2 cellular contexts compared by ENCODE assay signal in the genomic region with DNA sequence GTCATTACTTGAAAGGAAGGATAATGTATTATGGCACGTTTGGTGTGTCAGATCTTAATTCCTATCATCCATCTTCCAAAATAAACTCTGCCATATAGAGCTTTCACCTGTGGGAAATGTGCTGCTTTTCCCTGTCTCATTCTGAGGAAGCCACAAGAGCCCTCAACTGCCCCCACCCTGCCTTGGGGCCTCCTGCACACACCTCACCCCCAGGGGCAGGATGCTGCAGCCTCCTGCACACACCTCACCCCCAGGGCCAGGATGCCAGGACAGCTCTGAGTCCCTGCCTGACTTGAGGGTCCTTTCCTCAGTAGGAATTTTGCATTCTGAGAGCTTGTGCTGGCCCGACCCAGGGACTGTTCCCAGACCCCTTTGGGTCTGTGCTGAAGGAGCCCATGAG.
TF ChIP-seq lines count a peak whose summit lies in the region.

No MANE protein-coding gene starts in this region.

TF ChIP-seq in SK-N-SH, 30 proteins besides CTCF, POLR2A, EP300 and RAD21 (continued from another document):
- TF ChIP-seq TEAD4 (IDR thresholded peaks at IDR 0.05; ENCODE audit: borderline replicate concordance, insufficient read depth), result no peak
- no peak for TF ChIP-seq GABPA (IDR thresholded peaks at IDR 0.05; ENCODE audit: low read depth)
- TF ChIP-seq RXRA (IDR thresholded peaks at IDR 0.05; ENCODE audit: borderline replicate concordance, low read depth), result no peak
- TF ChIP-seq, protein P1, sequence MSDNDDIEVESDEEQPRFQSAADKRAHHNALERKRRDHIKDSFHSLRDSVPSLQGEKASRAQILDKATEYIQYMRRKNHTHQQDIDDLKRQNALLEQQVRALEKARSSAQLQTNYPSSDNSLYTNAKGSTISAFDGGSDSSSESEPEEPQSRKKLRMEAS (IDR thresholded peaks at IDR 0.05; ENCODE audit: low read depth), result no peak
- no peak for TF ChIP-seq EZH2phosphoT487 (IDR thresholded peaks at IDR 0.05; ENCODE audit: borderline replicate concordance, low read depth)
- no peak for TF ChIP-seq JUND (IDR thresholded peaks at IDR 0.05)
- TF ChIP-seq CHD2 (IDR thresholded peaks at IDR 0.05; ENCODE audit: low read length, partially characterized antibody), result no peak
- TF ChIP-seq MEF2A (IDR thresholded peaks at IDR 0.05; ENCODE audit: borderline replicate concordance, low read depth), result no peak
- no peak for TF ChIP-seq MXI1 (IDR thresholded peaks at IDR 0.05; ENCODE audit: low read depth, low read length)
- no peak for TF ChIP-seq ELF1 (IDR thresholded peaks at IDR 0.05)
- TF ChIP-seq NRF1 (IDR thresholded peaks at IDR 0.05; ENCODE audit: low read depth, low read length), result no peak
- TF ChIP-seq NFIC (IDR thresholded peaks at IDR 0.05; ENCODE audit: borderline replicate concordance), result no peak
- TF ChIP-seq YY1 (IDR thresholded peaks at IDR 0.05; ENCODE audit: low read depth), result no peak
- TF ChIP-seq ZBTB33 (IDR thresholded peaks at IDR 0.05; ENCODE audit: borderline replicate concordance, low read depth), result no peak
- TF ChIP-seq TAF1 (IDR thresholded peaks at IDR 0.05; ENCODE audit: borderline replicate concordance, low read depth, low read length), result no peak

TF ChIP-seq in SK-N-SH treated with all-trans-retinoic acid at 6 μM for 48 hours, 23 proteins besides CTCF, POLR2A, EP300 and RAD21 (continued from another document):
- TF ChIP-seq POU6F1 (CRISPR knock-in tag; IDR thresholded peaks at IDR 0.05; ENCODE audit: borderline replicate concordance, low read depth), result no peak
- TF ChIP-seq ZFP3 (CRISPR knock-in tag; IDR thresholded peaks at IDR 0.05), result no peak
- no peak for TF ChIP-seq CSDC2 (CRISPR knock-in tag; IDR thresholded peaks at IDR 0.05)
- TF ChIP-seq GLIS3 (CRISPR knock-in tag; IDR thresholded peaks at IDR 0.05), result no peak
- TF ChIP-seq CSRNP3 (CRISPR knock-in tag; IDR thresholded peaks at IDR 0.05), result no peak
